ENCODE assay signal across 9 cellular contexts in the genomic region with DNA sequence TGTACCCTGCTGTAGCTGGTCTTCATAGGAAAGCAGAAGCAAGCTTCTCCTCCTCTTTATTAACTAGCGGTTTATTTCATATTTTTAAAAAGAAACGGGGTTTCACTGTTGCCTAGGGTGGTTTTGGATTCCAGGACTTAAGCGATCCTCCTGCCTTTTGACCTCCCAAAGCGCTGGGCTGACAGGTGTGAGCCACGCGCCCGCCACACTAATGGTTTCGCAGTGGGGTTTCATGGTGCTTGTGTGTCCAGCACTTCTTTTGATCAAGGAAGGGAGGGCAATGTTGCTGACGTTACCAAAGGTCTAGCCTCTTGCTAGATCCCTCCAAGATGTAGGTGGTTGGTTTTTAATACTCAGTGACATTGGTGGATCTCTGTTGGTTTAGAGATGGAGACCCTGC. TPM values are rescaled to one million over a fixed set of nuclear protein-coding genes. Genes with fewer than 3 reads are reported as not detected.
A peak's percentile ranks its signal among the peaks of the same experiment; 100 is the strongest.
DNase-seq lines count a peak whose midpoint lies in the region; ATAC-seq and TF ChIP-seq lines count a peak whose summit lies in the region.
"Had no signal": no experiment of that assay in that cellular context is flagged by ENCODE, and none has a peak within 500 bp of the region (broad histone marks: within the 10 kb centered on the region; RNA-seq: fewer than 3 reads in every experiment).

No MANE protein-coding gene starts in this region.

- peaks cover 41% of the 10 kb centered on the region for H3K4me1 Mint-ChIP-seq in central memory CD8-positive, alpha-beta T cell
- peaks cover 26 to 57% (median 43%) of the 10 kb centered on the region in 7 donors for H3K4me1 Mint-ChIP-seq in naive thymus-derived CD4-positive, alpha-beta T cell

- H3K14ac ChIP-seq in IMR-90 (replicated peaks; ENCODE audit: low read depth, low read length): no peak overlapping the region

- DNase-seq in AML-193 (lab: John Stamatoyannopoulos, UW) (peak; percentile 8 to 19), IMR-90 (no peak), SIG-M5 treated with dmso at 0.1 percent for 504 hours (lab: John Stamatoyannopoulos, UW; ENCODE audit: unreplicated experiment) (no peak), C1 segment of cervical spinal cord (lab: John Stamatoyannopoulos, UW) (no peak), GDM1 (lab: John Stamatoyannopoulos, UW) (no peak)
- no peak for DNase-seq in central memory CD8-positive, alpha-beta T cell (ENCODE audit: low spot score in 2 of 2)
- DNase-seq in naive thymus-derived CD4-positive, alpha-beta T cell: no peak
- DNase-seq: activated CD4-positive, CD25-positive, alpha-beta regulatory T cell treated with anti-CD3 and anti-CD28 coated beads, Interleukin-2, amount 50 U/mL, for 72 hours had no signal

- TF ChIP-seq POLR2A in IMR-90 (IDR thresholded peaks at IDR 0.05; ENCODE audit: low read depth, low read length): no peak

- H3K4me3 Mint-ChIP-seq in central memory CD8-positive, alpha-beta T cell: peak overlapping the region; percentile 87
- peak overlapping the region; percentile 91 to 99 (median 93) for H3K4me3 Mint-ChIP-seq in naive thymus-derived CD4-positive, alpha-beta T cell

- peak overlapping the region; percentile 89 for H3K23ac ChIP-seq in IMR-90 (ENCODE audit: low read depth, low read length)

- peaks cover 4% of the 10 kb centered on the region for H3K9me3 Mint-ChIP-seq in central memory CD8-positive, alpha-beta T cell
- H3K9me3 Mint-ChIP-seq in naive thymus-derived CD4-positive, alpha-beta T cell: peaks cover 0 to 6% (median 0%) of the 10 kb centered on the region in 11 donors

- no peak overlapping the region for H2BK5ac ChIP-seq in IMR-90 (ENCODE audit: low read depth, low read length, poor library complexity, severe bottlenecking)

- TF ChIP-seq RAD21 in IMR-90 (IDR thresholded peaks at IDR 0.05; ENCODE audit: low read length): no peak

- no peaks in the 10 kb centered on the region for H3K9me3 ChIP-seq in IMR-90 (ENCODE audit: control insufficient read depth, insufficient read depth, low read length)
- no peaks in the 10 kb centered on the region for H3K9me3 ChIP-seq in naive thymus-derived CD4-positive, alpha-beta T cell (ENCODE audit: control insufficient read depth in 2 of 3, low read length in 3 of 3)

- H3K4ac ChIP-seq in IMR-90 (ENCODE audit: low read depth, low read length): no peak overlapping the region

- H3K56ac ChIP-seq in IMR-90 (ENCODE audit: extremely low read depth, insufficient read depth, low read length): no peak overlapping the region

- H4K8ac ChIP-seq in IMR-90 (ENCODE audit: low read depth in 2 of 2, low read length in 2 of 2): no peak overlapping the region

- no TSS peak for BruUV-seq in IMR-90 (replicated peaks; lab: Mats Ljungman, UMichigan)

- no peak overlapping the region for H2AK5ac ChIP-seq in IMR-90 (ENCODE audit: low read depth, low read length)

- peak overlapping the region; percentile 90 for H3K9ac ChIP-seq in IMR-90 (ENCODE audit: low read depth, low read length)

- H3K4me3 ChIP-seq in IMR-90 (ENCODE audit: insufficient read depth, low read depth, low read length): peak overlapping the region; percentile 92
- peak overlapping the region; percentile 96 for H3K4me3 ChIP-seq in naive thymus-derived CD4-positive, alpha-beta T cell (ENCODE audit: low read length)

- H4K20me1 ChIP-seq in IMR-90 (ENCODE audit: insufficient read depth, low read length): peaks cover 54% of the 10 kb centered on the region

- no peak overlapping the region for H2BK20ac ChIP-seq in IMR-90 (ENCODE audit: low read depth, low read length)

- peaks cover 0 to 31% of the 10 kb centered on the region in 2 experiments; a peak in 2 of 4 replicates for H3K79me1 ChIP-seq in IMR-90 (ENCODE audit: low read depth in 1 of 2, low read length in 2 of 2)

- dilution Hi-C loops in IMR-90 (cut with HindIII; ENCODE audit: low sequenced_read_pairs, unreplicated experiment): no loop called here

- in situ Hi-C loops in IMR-90 (cut with MboI; ENCODE audit: low sequenced_read_pairs): no loop called here

- no peak overlapping the region for H4K91ac ChIP-seq in IMR-90 (ENCODE audit: insufficient read depth, low read depth, low read length)

- no peak overlapping the region for H3K27ac ChIP-seq in IMR-90 (ENCODE audit: insufficient read depth, low read length)
- H3K27ac ChIP-seq in naive thymus-derived CD4-positive, alpha-beta T cell (ENCODE audit: low read depth, low read length): peak overlapping the region; percentile 93

- peak overlapping the region; percentile 85 for H3K27ac Mint-ChIP-seq in central memory CD8-positive, alpha-beta T cell (ENCODE audit: low read depth)
- peak overlapping the region; percentile 45 to 94 (median 90) for H3K27ac Mint-ChIP-seq in naive thymus-derived CD4-positive, alpha-beta T cell

- H3K27me3 ChIP-seq in IMR-90 (ENCODE audit: control insufficient read depth, insufficient read depth, low read length): no peaks in the 10 kb centered on the region
- H3K27me3 ChIP-seq in naive thymus-derived CD4-positive, alpha-beta T cell (ENCODE audit: control insufficient read depth in 2 of 2, insufficient read depth in 2 of 2, low read length in 2 of 2): no peaks in the 10 kb centered on the region

- no peak overlapping the region for H2AFZ ChIP-seq in IMR-90 (replicated peaks; ENCODE audit: low read length, poor library complexity)

- peaks cover 4% of the 10 kb centered on the region for H3K4me1 ChIP-seq in IMR-90 (ENCODE audit: control insufficient read depth, insufficient read depth, low read length)
- H3K4me1 ChIP-seq in naive thymus-derived CD4-positive, alpha-beta T cell (ENCODE audit: control insufficient read depth in 2 of 2, insufficient read depth in 2 of 2, low read length in 2 of 2): peaks cover 22 to 42% of the 10 kb centered on the region in 2 donors

- POLR2A ChIA-PET in IMR-90 (lab: Charles Lee; ENCODE audit: unreplicated experiment): no interaction called here
- POLR2A ChIA-PET in naive thymus-derived CD4-positive, alpha-beta T cell (lab: Charles Lee): interaction anchor here (0.9 to 3.7 kb wide), 8 partner anchors 10 to 421 kb away, joined by 3 to 40 read pairs (median 4); a partner anchor contains a TSS

- H2AK9ac ChIP-seq in IMR-90 (replicated peaks; ENCODE audit: low read depth, low read length, poor library complexity): no peak overlapping the region

- intact Hi-C loops in IMR-90 (cut with micrococcal nuclease): no loop called here
- intact Hi-C loops in naive thymus-derived CD4-positive, alpha-beta T cell (cut with micrococcal nuclease): no loop called here

- H3K9me1 ChIP-seq in IMR-90 (ENCODE audit: insufficient read depth, low read length): no peaks in the 10 kb centered on the region

- ATAC-seq in IMR-90 (ENCODE audit: low read depth): no peak
- no peak for ATAC-seq in central memory CD8-positive, alpha-beta T cell (replicated peaks; ENCODE audit: extremely low read depth, poor library complexity, severe bottlenecking)
- no peak for ATAC-seq in naive thymus-derived CD4-positive, alpha-beta T cell
- ATAC-seq in GM21576 (IDR thresholded peaks at IDR 0.05; ENCODE audit: unreplicated experiment): no peak

- no peak overlapping the region for H2BK15ac ChIP-seq in IMR-90 (ENCODE audit: low read depth, low read length)

- H2BK120ac ChIP-seq in IMR-90 (ENCODE audit: low read depth, low read length): no peak overlapping the region

- no CpG with 5 or more reads among the region's 9 CpGs for WGBS in IMR-90 (ENCODE audit: extremely low coverage in 2 of 2, insufficient read length in 1 of 2), 2 experiments

- H3K4me2 ChIP-seq in IMR-90 (ENCODE audit: low read depth, low read length): peak overlapping the region; percentile 99

- H3K36me3 Mint-ChIP-seq in central memory CD8-positive, alpha-beta T cell (ENCODE audit: insufficient read depth): peaks cover 12% of the 10 kb centered on the region
- H3K36me3 Mint-ChIP-seq in naive thymus-derived CD4-positive, alpha-beta T cell: peaks cover 0 to 4% (median 0%) of the 10 kb centered on the region in 5 donors

- H4K5ac ChIP-seq in IMR-90 (ENCODE audit: low read depth, low read length): no peak overlapping the region

- no peak for TF ChIP-seq CTCF in IMR-90 (conservative IDR thresholded peaks at IDR 0.05; ENCODE audit: low read depth, low read length)

- H3K36me3 ChIP-seq in IMR-90 (ENCODE audit: control insufficient read depth, insufficient read depth, low read length): peaks cover 3% of the 10 kb centered on the region; the same call in 1 of the 2 replicates
- H3K36me3 ChIP-seq in naive thymus-derived CD4-positive, alpha-beta T cell (ENCODE audit: control insufficient read depth in 2 of 3, insufficient read depth in 3 of 3, low read length in 3 of 3): peaks cover 0 to 7% (median 0%) of the 10 kb centered on the region in 3 experiments

- CTCF ChIA-PET in IMR-90 (lab: Yijun Ruan, JAX): interaction anchor here (0.8 kb wide), 1 partner anchor 69 kb away, joined by 3 read pairs; no protein-coding TSS in a partner anchor
- CTCF ChIA-PET in naive thymus-derived CD4-positive, alpha-beta T cell (lab: Charles Lee): interaction anchor here (0.9 kb wide), 1 partner anchor 23 kb away, joined by 3 read pairs; no protein-coding TSS in a partner anchor

- H3K27me3 Mint-ChIP-seq in central memory CD8-positive, alpha-beta T cell: no peaks in the 10 kb centered on the region
- no peaks in the 10 kb centered on the region for H3K27me3 Mint-ChIP-seq in naive thymus-derived CD4-positive, alpha-beta T cell

- H3K18ac ChIP-seq in IMR-90 (ENCODE audit: low read depth, low read length): no peak overlapping the region

TF ChIP-seq in IMR-90, 13 proteins besides CTCF, POLR2A, EP300 and RAD21:
- TF ChIP-seq RCOR1 (IDR thresholded peaks at IDR 0.05; ENCODE audit: insufficient replicate concordance, low read length): no peak
TF ChIP-seq in IMR-90: peak in this region for 0.

RNA-seq across cellular contexts. Expression of a gene that starts 1.4 kb away (rescaled TPM):
- 61.5 and 77.2 TPM in 2 replicates for total RNA-seq in IMR-90 (2012; rRNA removed)
- polyA plus RNA-seq in IMR-90 (2012; rRNA removed): 108 and 120 TPM in 2 replicates
- polyA plus RNA-seq in IMR-90 (2012; cell fraction: cytosol; rRNA removed): 108 and 119 TPM in 2 replicates
- polyA plus RNA-seq in IMR-90 (2012; cell fraction: nucleus; rRNA removed; ENCODE audit: low replicate concordance): 179 and 309 TPM in 2 replicates
- 10 to 100 TPM; 56.2 to 92.2 (median 79.4) TPM for total RNA-seq in naive thymus-derived CD4-positive, alpha-beta T cell
- 10 to 100 TPM; 45.3 to 88.5 TPM for polyA plus RNA-seq in naive thymus-derived CD4-positive, alpha-beta T cell

RNA-seq across cellular contexts. Expression of a gene that starts 42.2 kb away (rescaled TPM):
- total RNA-seq in IMR-90 (2012; rRNA removed): 147 TPM in 2 replicates
- 212 and 237 TPM in 2 replicates for polyA plus RNA-seq in IMR-90 (2012; rRNA removed)
- 167 and 315 TPM in 2 replicates for polyA plus RNA-seq in IMR-90 (2012; cell fraction: cytosol; rRNA removed)
- polyA plus RNA-seq in IMR-90 (2012; cell fraction: nucleus; rRNA removed; ENCODE audit: low replicate concordance): 377 and 892 TPM in 2 replicates
- total RNA-seq in naive thymus-derived CD4-positive, alpha-beta T cell: 100 to 1,000 TPM; 177 to 233 (median 200) TPM
- 10 to 100 TPM; 57.2 to 79.2 TPM for polyA plus RNA-seq in naive thymus-derived CD4-positive, alpha-beta T cell

RNA-seq across cellular contexts. Expression of a gene that starts 55.9 kb away (rescaled TPM):
- total RNA-seq in IMR-90 (2012; rRNA removed): 1.4 TPM in 2 replicates
- polyA plus RNA-seq in IMR-90 (2012; rRNA removed): 8.4 and 9.4 TPM in 2 replicates
- polyA plus RNA-seq in IMR-90 (2012; cell fraction: cytosol; rRNA removed): 5.7 and 5.9 TPM in 2 replicates
- polyA plus RNA-seq in IMR-90 (2012; cell fraction: nucleus; rRNA removed; ENCODE audit: low replicate concordance): 63.0 and 126 TPM in 2 replicates
- total RNA-seq in naive thymus-derived CD4-positive, alpha-beta T cell: 10 to 100 TPM; 29.5 to 44.1 (median 39.7) TPM
- 1 to 10 TPM; 3.2 to 9.1 TPM for polyA plus RNA-seq in naive thymus-derived CD4-positive, alpha-beta T cell

Comparison
In these comparisons a context has a peak if more than half of its experiments do, and no peak if none do; other contexts are left out.
1. DNase-seq: peak in AML-193 (2 of 2); none in IMR-90 (single experiment), central memory CD8-positive, alpha-beta T cell (0 of 2), naive thymus-derived CD4-positive, alpha-beta T cell (0 of 9), SIG-M5 treated with dmso at 0.1 percent for 504 hours (single experiment), C1 segment of cervical spinal cord (0 of 14) and GDM1 (single experiment).
2. RNA of a gene that starts 55.9 kb away (total RNA-seq): 29.5 to 44.1 TPM in naive thymus-derived CD4-positive, alpha-beta T cell; 1.4 TPM in IMR-90; every median in the first group is over 10 times any median in the second.